Comparison of ENCODE assay signal across 8 cellular contexts in the genomic region with DNA sequence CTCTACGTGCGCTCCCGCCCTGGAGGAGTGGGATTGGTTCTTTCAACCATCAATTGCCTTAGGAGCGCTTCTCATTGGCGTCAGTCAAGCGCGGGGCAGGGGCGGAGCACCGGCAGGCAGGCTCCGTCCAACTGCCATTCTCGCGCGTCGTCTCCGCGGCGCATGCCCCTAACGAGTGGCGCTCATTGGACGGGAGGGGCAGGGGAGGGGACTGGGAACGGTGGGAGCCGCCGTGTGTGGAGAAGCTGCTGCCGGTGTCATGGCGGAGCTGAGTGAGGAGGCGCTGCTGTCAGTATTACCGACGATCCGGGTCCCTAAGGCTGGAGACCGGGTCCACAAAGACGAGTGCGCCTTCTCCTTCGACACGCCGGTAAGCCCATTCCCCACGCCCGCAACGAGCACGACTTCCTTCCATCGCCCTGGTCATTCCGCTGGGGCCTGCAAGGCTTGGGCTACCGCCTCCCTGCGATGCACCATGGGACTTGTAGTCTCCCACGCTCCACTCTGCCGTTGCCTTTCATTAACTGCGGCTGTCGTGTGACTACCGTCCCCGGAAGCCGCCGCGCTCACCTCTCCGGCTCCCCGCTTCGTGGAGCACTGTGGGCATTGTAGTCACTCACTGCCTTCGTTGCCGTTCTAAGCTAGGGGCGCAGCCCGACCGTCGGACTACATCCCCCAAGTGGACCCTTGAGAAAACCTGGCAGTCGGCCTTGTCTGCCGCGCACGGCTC. TPM values are rescaled to one million over a fixed set of nuclear protein-coding genes. Genes with fewer than 3 reads are reported as not detected.
A peak's percentile ranks its signal among the peaks of the same experiment; 100 is the strongest.
DNase-seq lines count a peak whose midpoint lies in the region; ATAC-seq and TF ChIP-seq lines count a peak whose summit lies in the region.

A gene with protein sequence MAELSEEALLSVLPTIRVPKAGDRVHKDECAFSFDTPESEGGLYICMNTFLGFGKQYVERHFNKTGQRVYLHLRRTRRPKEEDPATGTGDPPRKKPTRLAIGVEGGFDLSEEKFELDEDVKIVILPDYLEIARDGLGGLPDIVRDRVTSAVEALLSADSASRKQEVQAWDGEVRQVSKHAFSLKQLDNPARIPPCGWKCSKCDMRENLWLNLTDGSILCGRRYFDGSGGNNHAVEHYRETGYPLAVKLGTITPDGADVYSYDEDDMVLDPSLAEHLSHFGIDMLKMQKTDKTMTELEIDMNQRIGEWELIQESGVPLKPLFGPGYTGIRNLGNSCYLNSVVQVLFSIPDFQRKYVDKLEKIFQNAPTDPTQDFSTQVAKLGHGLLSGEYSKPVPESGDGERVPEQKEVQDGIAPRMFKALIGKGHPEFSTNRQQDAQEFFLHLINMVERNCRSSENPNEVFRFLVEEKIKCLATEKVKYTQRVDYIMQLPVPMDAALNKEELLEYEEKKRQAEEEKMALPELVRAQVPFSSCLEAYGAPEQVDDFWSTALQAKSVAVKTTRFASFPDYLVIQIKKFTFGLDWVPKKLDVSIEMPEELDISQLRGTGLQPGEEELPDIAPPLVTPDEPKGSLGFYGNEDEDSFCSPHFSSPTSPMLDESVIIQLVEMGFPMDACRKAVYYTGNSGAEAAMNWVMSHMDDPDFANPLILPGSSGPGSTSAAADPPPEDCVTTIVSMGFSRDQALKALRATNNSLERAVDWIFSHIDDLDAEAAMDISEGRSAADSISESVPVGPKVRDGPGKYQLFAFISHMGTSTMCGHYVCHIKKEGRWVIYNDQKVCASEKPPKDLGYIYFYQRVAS (plus strand): TSS at position 230 of the 730 bp plus-strand sequence. CDS start 30 bp downstream, at position 260.

- peak within 1 kb of the TSS; percentile 94 for H3K4me2 ChIP-seq in BLaER1

- DNase-seq in NCI-H69 (lab: John Stamatoyannopoulos, UW) (peak; percentile 100), coronary artery (ENCODE audit: low spot score) (peak; percentile 100), left colon (peak; percentile 98 to 99)
- DNase-seq in activated CD4-positive, alpha-beta T cell treated with anti-CD3 and anti-CD28 coated beads, Interleukin-2, amount 10 ng/mL, durations not matched to agents 7 days and 5 days = peak; percentile 99
- peak; percentile 99 for DNase-seq in stimulated activated CD4-positive, alpha-beta T cell treated with anti-CD3 and anti-CD28 coated beads, Interleukin-1b, Interleukin-23, amount 100 ng/mL, for 48 hours

- H3K9me3 ChIP-seq in BLaER1 = no peaks in the 10 kb centered on the region

- peak within 1 kb of the TSS; percentile 85 for H3K27ac ChIP-seq in BLaER1
- H3K27ac ChIP-seq in coronary artery = peak within 1 kb of the TSS; percentile 92 to 93

- CTCF ChIA-PET in activated CD4-positive, alpha-beta T cell treated with anti-CD3 and anti-CD28 coated beads, Interleukin-2, amount 10 ng/mL, durations not matched to agents 7 days and 5 days (lab: Charles Lee) = interaction anchor here (0.6 to 6.2 kb wide), 18 partner anchors 10 to 517 kb away, joined by 3 to 67 read pairs (median 5); a partner anchor contains a TSS

- H3K36me3 ChIP-seq in BLaER1 = peaks cover 55% of the 10 kb centered on the region

- peaks cover 48% of the 10 kb centered on the region for H3K4me1 Mint-ChIP-seq in activated CD4-positive, alpha-beta T cell treated with anti-CD3 and anti-CD28 coated beads, Interleukin-2, amount 10 ng/mL, durations not matched to agents 7 days and 5 days

- intact Hi-C loops in left colon (cut with DNase I, micrococcal nuclease) = no loop called here

- no peaks in the 10 kb centered on the region for H3K27me3 ChIP-seq in BLaER1

- H3K9me3 Mint-ChIP-seq in activated CD4-positive, alpha-beta T cell treated with anti-CD3 and anti-CD28 coated beads, Interleukin-2, amount 10 ng/mL, durations not matched to agents 7 days and 5 days = no peaks in the 10 kb centered on the region

- H3K27me3 Mint-ChIP-seq in activated CD4-positive, alpha-beta T cell treated with anti-CD3 and anti-CD28 coated beads, Interleukin-2, amount 10 ng/mL, durations not matched to agents 7 days and 5 days = no peaks in the 10 kb centered on the region

- TF ChIP-seq CTCF in coronary artery (IDR thresholded peaks at IDR 0.05) = no peak

- POLR2A ChIA-PET in activated CD4-positive, alpha-beta T cell treated with anti-CD3 and anti-CD28 coated beads, Interleukin-2, amount 10 ng/mL, durations not matched to agents 7 days and 5 days (lab: Charles Lee) = interaction anchor here (0.8 to 2.8 kb wide), 10 partner anchors 9 to 318 kb away, joined by 3 to 23 read pairs (median 6); a partner anchor contains a TSS

- H3K27ac Mint-ChIP-seq in activated CD4-positive, alpha-beta T cell treated with anti-CD3 and anti-CD28 coated beads, Interleukin-2, amount 10 ng/mL, durations not matched to agents 7 days and 5 days = peak within 1 kb of the TSS; percentile 100

- H3K4me1 ChIP-seq in BLaER1 = peaks cover 41% of the 10 kb centered on the region

- H3K36me3 Mint-ChIP-seq in activated CD4-positive, alpha-beta T cell treated with anti-CD3 and anti-CD28 coated beads, Interleukin-2, amount 10 ng/mL, durations not matched to agents 7 days and 5 days (ENCODE audit: low read depth) = peaks cover 44% of the 10 kb centered on the region

- H3K4me3 Mint-ChIP-seq in activated CD4-positive, alpha-beta T cell treated with anti-CD3 and anti-CD28 coated beads, Interleukin-2, amount 10 ng/mL, durations not matched to agents 7 days and 5 days = peak within 1 kb of the TSS; percentile 84

- H3K9ac ChIP-seq in BLaER1 = peak within 1 kb of the TSS; percentile 83

- H3K4me3 ChIP-seq in BLaER1 (peak within 1 kb of the TSS; percentile 72), coronary artery (peak within 1 kb of the TSS; percentile 91)

- ATAC-seq in GM19328 (IDR thresholded peaks at IDR 0.05; ENCODE audit: unreplicated experiment) (peak; percentile 71), HG03520 (IDR thresholded peaks at IDR 0.05; ENCODE audit: unreplicated experiment) (peak; percentile 61), left colon (peak; percentile 80)

- H4K20me1 ChIP-seq in BLaER1 = 0 out of 2 replicates have a peak, but pooled peaks cover 16% of the 10 kb centered on the region

RNA-seq across cellular contexts. Expression of the gene that starts here (rescaled TPM):
- total RNA-seq in activated CD4-positive, alpha-beta T cell treated with anti-CD3 and anti-CD28 coated beads, Interleukin-2, amount 10 ng/mL, durations not matched to agents 7 days and 5 days = 100 to 1,000 TPM; 119 to 131 TPM
- 10 to 100 TPM; 68.5 to 81.4 TPM for total RNA-seq in left colon

Comparison
In these comparisons a context has a peak if more than half of its experiments do, and no peak if none do; other contexts are left out.
1. Peak in every context shown above with its lines: DNase-seq, ATAC-seq, H3K4me3 ChIP-seq and H3K27ac ChIP-seq.